Comparison of ENCODE assay signal across 8 cellular contexts in genomic region chr6:11354019-11354418, GRCh38.
A peak's percentile ranks its signal among the peaks of the same experiment; 100 is the strongest.
DNase-seq lines count a peak whose midpoint lies in the region; ATAC-seq and TF ChIP-seq lines count a peak whose summit lies in the region.

No MANE protein-coding gene starts in this region.

- no peaks in the 10 kb centered on the region for H3K27me3 ChIP-seq in BLaER1
- no peaks in the 10 kb centered on the region for H3K27me3 ChIP-seq in BE2C

- H3K4me3 ChIP-seq in BLaER1 (no peak overlapping the region), BE2C (ENCODE audit: low read depth, low read length) (no peak overlapping the region)

- peak overlapping the region; percentile 55 for H3K27ac ChIP-seq in BLaER1

- H4K20me1 ChIP-seq in BLaER1: no peaks in the 10 kb centered on the region

- TF ChIP-seq CTCF in BE2C (IDR thresholded peaks at IDR 0.05; ENCODE audit: low read depth, low read length): no peak

- intact Hi-C loops in head of caudate nucleus (cut with DNase I): no loop called here

- H3K9ac ChIP-seq in BLaER1: no peak overlapping the region

- DNase-seq in activated T-helper 1 cell treated with Interleukin-2 at 50 U/mL for 16 hours (ENCODE audit: low read depth): peak; percentile 11
- DNase-seq in head of caudate nucleus: peak in 38 of 42 donors; percentile 8 to 83 (median 50)
- DNase-seq in stimulated activated CD4-positive, alpha-beta T cell treated with anti-CD3 and anti-CD28 coated beads, Interleukin-2, amount 100 ng/mL, for 4 hours (ENCODE audit: low read depth): peak; percentile 79
- DNase-seq in BE2C: no peak
- no peak for DNase-seq in NCI-H774 (lab: John Stamatoyannopoulos, UW)
- DNase-seq in NCI-H526 treated with DMSO at 0.1 percent for 48 hours (lab: John Stamatoyannopoulos, UW): no peak

- H3K9me3 ChIP-seq in BLaER1 (peaks cover 16% of the 10 kb centered on the region; the same call in 1 of the 2 replicates), BE2C (no peaks in the 10 kb centered on the region)

- ATAC-seq in HG03159 (IDR thresholded peaks at IDR 0.05; ENCODE audit: unreplicated experiment): peak; percentile 48

- H3K4me1 ChIP-seq in BLaER1: peaks cover 36% of the 10 kb centered on the region
- H3K4me1 ChIP-seq in BE2C: no peaks in the 10 kb centered on the region

- no peaks in the 10 kb centered on the region for H3K36me3 ChIP-seq in BLaER1
- no peaks in the 10 kb centered on the region for H3K36me3 ChIP-seq in BE2C

- peak overlapping the region; percentile 59 for H3K4me2 ChIP-seq in BLaER1

Comparison
In these comparisons a context has a peak if more than half of its experiments do, and no peak if none do; other contexts are left out.
1. DNase-seq: peak in activated T-helper 1 cell treated with Interleukin-2 at 50 U/mL for 16 hours (single experiment), head of caudate nucleus (38 of 42) and stimulated activated CD4-positive, alpha-beta T cell treated with anti-CD3 and anti-CD28 coated beads, Interleukin-2, amount 100 ng/mL, for 4 hours (single experiment); none in BE2C (single experiment), NCI-H774 (single experiment) and NCI-H526 treated with DMSO at 0.1 percent for 48 hours (single experiment).